Comparison of ENCODE assay signal across 2 cellular contexts in genomic region chr11:64605656-64606585, GRCh38.
A peak's percentile ranks its signal among the peaks of the same experiment; 100 is the strongest.
TF ChIP-seq lines count a peak whose summit lies in the region.

No MANE protein-coding gene starts in this region.

TF ChIP-seq in GM23338, 12 proteins besides CTCF, POLR2A, EP300 and RAD21:
- TF ChIP-seq STAT1 (IDR thresholded peaks at IDR 0.05; ENCODE audit: unreplicated experiment) (no peak), EZH2 (IDR thresholded peaks at IDR 0.05; ENCODE audit: low read depth, unreplicated experiment) (no peak), JUNB (IDR thresholded peaks at IDR 0.05; ENCODE audit: unreplicated experiment) (no peak), EZH2phosphoT487 (IDR thresholded peaks at IDR 0.05; ENCODE audit: unreplicated experiment) (no peak), NANOG (IDR thresholded peaks at IDR 0.05; ENCODE audit: borderline replicate concordance) (no peak)

TF ChIP-seq in H1, 55 proteins besides CTCF, POLR2A, EP300 and RAD21:
- TF ChIP-seq, protein P1, sequence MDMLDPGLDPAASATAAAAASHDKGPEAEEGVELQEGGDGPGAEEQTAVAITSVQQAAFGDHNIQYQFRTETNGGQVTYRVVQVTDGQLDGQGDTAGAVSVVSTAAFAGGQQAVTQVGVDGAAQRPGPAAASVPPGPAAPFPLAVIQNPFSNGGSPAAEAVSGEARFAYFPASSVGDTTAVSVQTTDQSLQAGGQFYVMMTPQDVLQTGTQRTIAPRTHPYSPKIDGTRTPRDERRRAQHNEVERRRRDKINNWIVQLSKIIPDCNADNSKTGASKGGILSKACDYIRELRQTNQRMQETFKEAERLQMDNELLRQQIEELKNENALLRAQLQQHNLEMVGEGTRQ (IDR thresholded peaks at IDR 0.05; ENCODE audit: low read length) = no peak
- TF ChIP-seq JUND (IDR thresholded peaks at IDR 0.05; ENCODE audit: low read length) = no peak
- no peak for TF ChIP-seq TEAD4 (IDR thresholded peaks at IDR 0.05; ENCODE audit: low read depth, low read length)
- TF ChIP-seq, protein P2, sequence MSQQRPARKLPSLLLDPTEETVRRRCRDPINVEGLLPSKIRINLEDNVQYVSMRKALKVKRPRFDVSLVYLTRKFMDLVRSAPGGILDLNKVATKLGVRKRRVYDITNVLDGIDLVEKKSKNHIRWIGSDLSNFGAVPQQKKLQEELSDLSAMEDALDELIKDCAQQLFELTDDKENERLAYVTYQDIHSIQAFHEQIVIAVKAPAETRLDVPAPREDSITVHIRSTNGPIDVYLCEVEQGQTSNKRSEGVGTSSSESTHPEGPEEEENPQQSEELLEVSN (IDR thresholded peaks at IDR 0.05) = 0 out of 2 replicates have a peak, but pooled peaks have one; percentile 24
- TF ChIP-seq BACH1 (IDR thresholded peaks at IDR 0.05; ENCODE audit: low read length) = no peak
- no peak for TF ChIP-seq CREB1 (IDR thresholded peaks at IDR 0.05)
- no peak for TF ChIP-seq CEBPB (IDR thresholded peaks at IDR 0.05; ENCODE audit: low read depth, low read length)
- TF ChIP-seq SIN3A (conservative IDR thresholded peaks at IDR 0.05 in 1 of 2, IDR thresholded peaks at IDR 0.05 in 1 of 2; ENCODE audit: low read depth in 1 of 2, low read length in 2 of 2) = no peak
- no peak for TF ChIP-seq HDAC2 (IDR thresholded peaks at IDR 0.05; ENCODE audit: borderline replicate concordance in 1 of 2, low read depth in 2 of 2, low read length in 2 of 2)
